1 cellular context compared by ENCODE assay signal in the genomic region with DNA sequence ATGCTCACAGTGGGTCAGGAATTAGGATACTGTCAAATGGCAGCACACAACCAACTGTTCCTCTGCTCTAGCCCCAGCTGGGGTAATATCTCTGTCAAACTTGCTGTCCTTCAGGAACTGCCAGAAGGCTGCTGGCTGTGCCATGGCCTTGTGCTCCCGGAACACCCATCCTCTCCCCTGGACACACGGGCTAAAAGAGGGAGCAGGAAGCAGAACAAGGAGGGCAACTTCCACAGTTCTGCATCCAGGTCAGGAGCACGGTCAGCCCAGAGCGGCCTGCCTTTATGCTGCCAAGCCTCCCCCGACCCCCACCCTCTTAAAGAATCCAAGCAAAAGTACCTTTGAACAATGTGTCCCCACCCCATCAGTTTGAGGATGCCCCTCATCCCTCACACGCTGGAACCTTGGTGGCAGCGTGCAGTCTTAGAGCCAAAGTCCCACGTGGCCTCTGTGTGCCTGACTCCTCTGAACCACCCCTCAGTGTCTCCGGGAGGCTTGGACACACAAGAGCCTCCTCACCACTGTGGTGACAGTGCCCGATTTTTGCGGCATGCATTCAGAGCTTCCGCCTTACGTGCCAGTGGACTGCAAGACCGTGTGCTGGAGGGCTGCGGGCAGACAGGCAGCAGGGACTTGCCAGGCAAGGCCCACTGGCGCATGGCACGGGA.
TF ChIP-seq lines count a peak whose summit lies in the region.

No MANE protein-coding gene starts in this region.

TF ChIP-seq in HepG2, 621 proteins besides CTCF, POLR2A, EP300 and RAD21 (continued from another document and continues in another):
- no peak for TF ChIP-seq DBP (CRISPR knock-in tag; IDR thresholded peaks at IDR 0.05; ENCODE audit: not compliant biosample characterization)
- no peak for TF ChIP-seq KAT7 (CRISPR knock-in tag; IDR thresholded peaks at IDR 0.05; ENCODE audit: borderline replicate concordance)
- no peak for TF ChIP-seq KDM6A (CRISPR knock-in tag; IDR thresholded peaks at IDR 0.05; ENCODE audit: low read depth)
- TF ChIP-seq, protein P1, sequence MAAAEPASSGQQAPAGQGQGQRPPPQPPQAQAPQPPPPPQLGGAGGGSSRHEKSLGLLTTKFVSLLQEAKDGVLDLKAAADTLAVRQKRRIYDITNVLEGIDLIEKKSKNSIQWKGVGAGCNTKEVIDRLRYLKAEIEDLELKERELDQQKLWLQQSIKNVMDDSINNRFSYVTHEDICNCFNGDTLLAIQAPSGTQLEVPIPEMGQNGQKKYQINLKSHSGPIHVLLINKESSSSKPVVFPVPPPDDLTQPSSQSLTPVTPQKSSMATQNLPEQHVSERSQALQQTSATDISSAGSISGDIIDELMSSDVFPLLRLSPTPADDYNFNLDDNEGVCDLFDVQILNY (CRISPR knock-in tag; conservative IDR thresholded peaks at IDR 0.05), result no peak
- TF ChIP-seq ZNF589 (CRISPR knock-in tag; conservative IDR thresholded peaks at IDR 0.05), result 0 out of 2 replicates have a peak, but pooled peaks have one; percentile 6
- no peak for TF ChIP-seq EHMT2 (IDR thresholded peaks at IDR 0.05; ENCODE audit: borderline replicate concordance, low read depth, low read length)
- TF ChIP-seq ZBTB1 (CRISPR knock-in tag; IDR thresholded peaks at IDR 0.05; ENCODE audit: borderline replicate concordance), result no peak
- TF ChIP-seq, protein P2, sequence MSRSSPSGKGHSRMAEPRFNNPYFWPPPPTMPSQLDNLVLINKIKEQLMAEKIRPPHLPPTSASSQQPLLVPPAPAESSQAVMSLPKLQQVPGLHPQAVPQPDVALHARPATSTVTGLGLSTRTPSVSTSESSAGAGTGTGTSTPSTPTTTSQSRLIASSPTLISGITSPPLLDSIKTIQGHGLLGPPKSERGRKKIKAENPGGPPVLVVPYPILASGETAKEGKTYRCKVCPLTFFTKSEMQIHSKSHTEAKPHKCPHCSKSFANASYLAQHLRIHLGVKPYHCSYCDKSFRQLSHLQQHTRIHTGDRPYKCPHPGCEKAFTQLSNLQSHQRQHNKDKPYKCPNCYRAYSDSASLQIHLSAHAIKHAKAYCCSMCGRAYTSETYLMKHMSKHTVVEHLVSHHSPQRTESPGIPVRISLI (CRISPR knock-in tag; IDR thresholded peaks at IDR 0.05; ENCODE audit: borderline replicate concordance), result no peak
- no peak for TF ChIP-seq AHDC1 (CRISPR knock-in tag; IDR thresholded peaks at IDR 0.05; ENCODE audit: borderline replicate concordance)
- no peak for TF ChIP-seq ZNF326 (CRISPR knock-in tag; IDR thresholded peaks at IDR 0.05; ENCODE audit: borderline replicate concordance)
- TF ChIP-seq ZNF451 (CRISPR knock-in tag; IDR thresholded peaks at IDR 0.05), result no peak
- TF ChIP-seq SRSF1 (optimal IDR thresholded peaks at IDR 0.05; ENCODE audit: low read depth, low read length), result no peak
- no peak for TF ChIP-seq MED8 (CRISPR knock-in tag; IDR thresholded peaks at IDR 0.05; ENCODE audit: insufficient replicate concordance)
- no peak for TF ChIP-seq TCF7 (IDR thresholded peaks at IDR 0.05; ENCODE audit: low read depth)
- TF ChIP-seq NCOR1 (IDR thresholded peaks at IDR 0.05; ENCODE audit: borderline replicate concordance, low read length), result no peak
- TF ChIP-seq NCOA1 (CRISPR knock-in tag; IDR thresholded peaks at IDR 0.05), result no peak
- peak; percentile 55 for TF ChIP-seq RBM22 (optimal IDR thresholded peaks at IDR 0.05; ENCODE audit: low read length)
- 0 out of 2 replicates have a peak, but pooled peaks have one; percentile 13 for TF ChIP-seq ZBTB38 (CRISPR knock-in tag; IDR thresholded peaks at IDR 0.05)
- TF ChIP-seq KLF16 (CRISPR knock-in tag; IDR thresholded peaks at IDR 0.05), result no peak
- no peak for TF ChIP-seq ZNF354B (CRISPR knock-in tag; IDR thresholded peaks at IDR 0.05)
- no peak for TF ChIP-seq ZNF230 (CRISPR knock-in tag; IDR thresholded peaks at IDR 0.05)
- TF ChIP-seq GTF3A (CRISPR knock-in tag; conservative IDR thresholded peaks at IDR 0.05), result no peak
- no peak for TF ChIP-seq KDM5A (IDR thresholded peaks at IDR 0.05; ENCODE audit: borderline replicate concordance, low read length)
- no peak for TF ChIP-seq FUBP1 (CRISPR knock-in tag; IDR thresholded peaks at IDR 0.05; ENCODE audit: borderline replicate concordance)
- no peak for TF ChIP-seq NCOA5 (CRISPR knock-in tag; IDR thresholded peaks at IDR 0.05)
- TF ChIP-seq SUZ12 (IDR thresholded peaks at IDR 0.05; ENCODE audit: low read depth, low read length), result no peak
- TF ChIP-seq ZNF816 (CRISPR knock-in tag; IDR thresholded peaks at IDR 0.05; ENCODE audit: borderline replicate concordance), result no peak
- peak; percentile 84; the same call in 1 of the 2 replicates for TF ChIP-seq ZC3H13 (CRISPR knock-in tag; IDR thresholded peaks at IDR 0.05)
- TF ChIP-seq ZNF20 (CRISPR knock-in tag; IDR thresholded peaks at IDR 0.05), result no peak
- TF ChIP-seq, protein P3, sequence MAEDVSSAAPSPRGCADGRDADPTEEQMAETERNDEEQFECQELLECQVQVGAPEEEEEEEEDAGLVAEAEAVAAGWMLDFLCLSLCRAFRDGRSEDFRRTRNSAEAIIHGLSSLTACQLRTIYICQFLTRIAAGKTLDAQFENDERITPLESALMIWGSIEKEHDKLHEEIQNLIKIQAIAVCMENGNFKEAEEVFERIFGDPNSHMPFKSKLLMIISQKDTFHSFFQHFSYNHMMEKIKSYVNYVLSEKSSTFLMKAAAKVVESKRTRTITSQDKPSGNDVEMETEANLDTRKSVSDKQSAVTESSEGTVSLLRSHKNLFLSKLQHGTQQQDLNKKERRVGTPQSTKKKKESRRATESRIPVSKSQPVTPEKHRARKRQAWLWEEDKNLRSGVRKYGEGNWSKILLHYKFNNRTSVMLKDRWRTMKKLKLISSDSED (CRISPR knock-in tag; IDR thresholded peaks at IDR 0.05), result no peak
- TF ChIP-seq, protein P4, sequence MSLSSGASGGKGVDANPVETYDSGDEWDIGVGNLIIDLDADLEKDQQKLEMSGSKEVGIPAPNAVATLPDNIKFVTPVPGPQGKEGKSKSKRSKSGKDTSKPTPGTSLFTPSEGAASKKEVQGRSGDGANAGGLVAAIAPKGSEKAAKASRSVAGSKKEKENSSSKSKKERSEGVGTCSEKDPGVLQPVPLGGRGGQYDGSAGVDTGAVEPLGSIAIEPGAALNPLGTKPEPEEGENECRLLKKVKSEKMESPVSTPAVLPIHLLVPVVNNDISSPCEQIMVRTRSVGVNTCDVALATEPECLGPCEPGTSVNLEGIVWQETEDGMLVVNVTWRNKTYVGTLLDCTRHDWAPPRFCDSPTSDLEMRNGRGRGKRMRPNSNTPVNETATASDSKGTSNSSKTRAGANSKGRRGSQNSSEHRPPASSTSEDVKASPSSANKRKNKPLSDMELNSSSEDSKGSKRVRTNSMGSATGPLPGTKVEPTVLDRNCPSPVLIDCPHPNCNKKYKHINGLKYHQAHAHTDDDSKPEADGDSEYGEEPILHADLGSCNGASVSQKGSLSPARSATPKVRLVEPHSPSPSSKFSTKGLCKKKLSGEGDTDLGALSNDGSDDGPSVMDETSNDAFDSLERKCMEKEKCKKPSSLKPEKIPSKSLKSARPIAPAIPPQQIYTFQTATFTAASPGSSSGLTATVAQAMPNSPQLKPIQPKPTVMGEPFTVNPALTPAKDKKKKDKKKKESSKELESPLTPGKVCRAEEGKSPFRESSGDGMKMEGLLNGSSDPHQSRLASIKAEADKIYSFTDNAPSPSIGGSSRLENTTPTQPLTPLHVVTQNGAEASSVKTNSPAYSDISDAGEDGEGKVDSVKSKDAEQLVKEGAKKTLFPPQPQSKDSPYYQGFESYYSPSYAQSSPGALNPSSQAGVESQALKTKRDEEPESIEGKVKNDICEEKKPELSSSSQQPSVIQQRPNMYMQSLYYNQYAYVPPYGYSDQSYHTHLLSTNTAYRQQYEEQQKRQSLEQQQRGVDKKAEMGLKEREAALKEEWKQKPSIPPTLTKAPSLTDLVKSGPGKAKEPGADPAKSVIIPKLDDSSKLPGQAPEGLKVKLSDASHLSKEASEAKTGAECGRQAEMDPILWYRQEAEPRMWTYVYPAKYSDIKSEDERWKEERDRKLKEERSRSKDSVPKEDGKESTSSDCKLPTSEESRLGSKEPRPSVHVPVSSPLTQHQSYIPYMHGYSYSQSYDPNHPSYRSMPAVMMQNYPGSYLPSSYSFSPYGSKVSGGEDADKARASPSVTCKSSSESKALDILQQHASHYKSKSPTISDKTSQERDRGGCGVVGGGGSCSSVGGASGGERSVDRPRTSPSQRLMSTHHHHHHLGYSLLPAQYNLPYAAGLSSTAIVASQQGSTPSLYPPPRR (CRISPR knock-in tag; IDR thresholded peaks at IDR 0.05; ENCODE audit: borderline replicate concordance), result no peak
- no peak for TF ChIP-seq ZNF296 (CRISPR knock-in tag; conservative IDR thresholded peaks at IDR 0.05)
- no peak for TF ChIP-seq MZF1 (CRISPR knock-in tag; IDR thresholded peaks at IDR 0.05; ENCODE audit: borderline replicate concordance)
- TF ChIP-seq MIXL1 (CRISPR knock-in tag; IDR thresholded peaks at IDR 0.05), result no peak
- no peak for TF ChIP-seq IKZF4 (CRISPR knock-in tag; IDR thresholded peaks at IDR 0.05; ENCODE audit: borderline replicate concordance, low read depth, not compliant biosample characterization)
- peak; percentile 98 for TF ChIP-seq AGO2 (optimal IDR thresholded peaks at IDR 0.05; ENCODE audit: low read depth, low read length)
- no peak for TF ChIP-seq PCBP2 (optimal IDR thresholded peaks at IDR 0.05; ENCODE audit: low read depth, low read length, poor library complexity, severe bottlenecking)
- TF ChIP-seq, protein P5, sequence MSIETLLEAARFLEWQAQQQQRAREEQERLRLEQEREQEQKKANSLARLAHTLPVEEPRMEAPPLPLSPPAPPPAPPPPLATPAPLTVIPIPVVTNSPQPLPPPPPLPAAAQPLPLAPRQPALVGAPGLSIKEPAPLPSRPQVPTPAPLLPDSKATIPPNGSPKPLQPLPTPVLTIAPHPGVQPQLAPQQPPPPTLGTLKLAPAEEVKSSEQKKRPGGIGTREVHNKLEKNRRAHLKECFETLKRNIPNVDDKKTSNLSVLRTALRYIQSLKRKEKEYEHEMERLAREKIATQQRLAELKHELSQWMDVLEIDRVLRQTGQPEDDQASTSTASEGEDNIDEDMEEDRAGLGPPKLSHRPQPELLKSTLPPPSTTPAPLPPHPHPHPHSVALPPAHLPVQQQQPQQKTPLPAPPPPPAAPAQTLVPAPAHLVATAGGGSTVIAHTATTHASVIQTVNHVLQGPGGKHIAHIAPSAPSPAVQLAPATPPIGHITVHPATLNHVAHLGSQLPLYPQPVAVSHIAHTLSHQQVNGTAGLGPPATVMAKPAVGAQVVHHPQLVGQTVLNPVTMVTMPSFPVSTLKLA (IDR thresholded peaks at IDR 0.05), result no peak
- no peak for TF ChIP-seq ZGPAT (CRISPR knock-in tag; IDR thresholded peaks at IDR 0.05)
